Comparison of ENCODE assay signal across 34 cellular contexts in genomic region chr14:32534145-32534544, GRCh38.
"Had no signal": no experiment of that assay in that cellular context is flagged by ENCODE, and none has a peak within 500 bp of the region (broad histone marks: within the 10 kb centered on the region; RNA-seq: fewer than 3 reads in every experiment).

No MANE protein-coding gene starts in this region.

- H3K27ac ChIP-seq: adrenal gland, body of pancreas, brain microvascular endothelial cell, breast epithelium had no signal

- H3K4me1 ChIP-seq: adrenal gland, body of pancreas, breast epithelium had no signal

- H3K36me3 ChIP-seq: adrenal gland, brain microvascular endothelial cell, breast epithelium had no signal

- H3K27me3 ChIP-seq: adrenal gland, body of pancreas, brain microvascular endothelial cell, breast epithelium had no signal

- H3K4me3 ChIP-seq: adrenal gland, body of pancreas, breast epithelium had no signal

- H3K9me3 ChIP-seq: adrenal gland, body of pancreas, breast epithelium had no signal

- DNase-seq: activated B cell treated with CpG ODN at 0.5 μM for 24 hours; activated CD4-positive, alpha-beta memory T cell treated with anti-CD3 and anti-CD28 coated beads for 36 hours; activated CD4-positive, alpha-beta T cell treated with anti-CD3 and anti-CD28 coated beads for 4 hours; activated CD4-positive, alpha-beta T cell treated with anti-CD3 and anti-CD28 coated beads, Interleukin-2, amount 10 ng/mL, durations not matched to agents 24 days and 14 days; activated CD4-positive, alpha-beta T cell treated with anti-CD3 and anti-CD28 coated beads, Interleukin-2, amount 50 U/mL, for 1 hour; activated CD4-positive, alpha-beta T cell treated with anti-CD3 and anti-CD28 coated beads, Interleukin-2, amount 50 U/mL, for 4 hours; activated CD4-positive, CD25-positive, alpha-beta regulatory T cell treated with anti-CD3 and anti-CD28 coated beads, Interleukin-2, amount 50 U/mL, for 72 hours; activated CD8-positive, alpha-beta memory T cell treated with anti-CD3 and anti-CD28 coated beads, Interleukin-2, amount 50 U/mL, for 4 hours; activated CD8-positive, alpha-beta T cell treated with anti-CD3 and anti-CD28 coated beads for 36 hours; activated effector memory CD4-positive, alpha-beta T cell treated with anti-CD3 and anti-CD28 coated beads, Interleukin-2, amount 50 U/mL, for 16 hours; activated gamma-delta T cell treated with Interleukin-2 at 50 U/mL for 16 hours; activated naive CD4-positive, alpha-beta T cell; activated naive CD4-positive, alpha-beta T cell treated with anti-CD3 and anti-CD28 coated beads for 36 hours; activated naive CD4-positive, alpha-beta T cell treated with anti-CD3 and anti-CD28 coated beads, Interleukin-2, amount 50 U/mL, for 16 hours; activated naive CD8-positive, alpha-beta T cell treated with anti-CD3 and anti-CD28 coated beads for 36 hours; activated T-cell treated with anti-CD3 and anti-CD28 coated beads for 4 hours; activated T-cell treated with anti-CD3 and anti-CD28 coated beads, Interleukin-2, amount 50 U/mL, for 1 hour; activated T-cell treated with anti-CD3 and anti-CD28 coated beads, Interleukin-2, amount 50 U/mL, for 4 hours; activated T-cell treated with anti-CD3 and anti-CD28 coated beads, Interleukin-2, amount 50 U/mL, for 72 hours; adrenal gland; amniotic stem cell; aorta; body of pancreas; brain microvascular endothelial cell; caudate nucleus; cerebellar nuclear complex; T-helper 1 cell; T-helper 2 cell; T-helper 9 cell had no signal

- FAIRE-seq: astrocyte, TTC549 had no signal

- ATAC-seq: activated CD8-positive, alpha-beta T cell treated with anti-CD3 and anti-CD28 coated beads for 36 hours; activated naive CD4-positive, alpha-beta T cell treated with anti-CD3 and anti-CD28 coated beads, Interleukin-2, amount 50 U/mL, for 72 hours; activated T-cell treated with anti-CD3 and anti-CD28 coated beads, Interleukin-2, amount 50 U/mL, for 4 hours; activated T-cell treated with anti-CD3 and anti-CD28 coated beads, Interleukin-2, amount 50 U/mL, for 72 hours; activated T-helper 17 cell treated with anti-CD3 and anti-CD28 coated beads, Interleukin-2, amount 50 U/mL, for 72 hours; body of pancreas had no signal
